8 cellular contexts compared by ENCODE assay signal in genomic region chr2:187547353-187547979, GRCh38. TPM values are rescaled to one million over a fixed set of nuclear protein-coding genes. Genes with fewer than 3 reads are reported as not detected.
DNase-seq lines count a peak whose midpoint lies in the region; ATAC-seq and TF ChIP-seq lines count a peak whose summit lies in the region.

No MANE protein-coding gene starts in this region.

- TF ChIP-seq CTCF in choroid plexus epithelial cell (conservative IDR thresholded peaks at IDR 0.05; ENCODE audit: low read depth, low read length), result no peak

- ATAC-seq in GM18861 (IDR thresholded peaks at IDR 0.05; ENCODE audit: unreplicated experiment) (no peak), HG02763 (IDR thresholded peaks at IDR 0.05; ENCODE audit: unreplicated experiment) (no peak)

- H3K4me1 ChIP-seq in mesodermal cell (ENCODE audit: control insufficient read depth, insufficient read depth, low read length, poor library complexity, severe bottlenecking), result peaks cover 25% of the 10 kb centered on the region

- WGBS in mesodermal cell (ENCODE audit: insufficient coverage in 2 of 2), 2 experiments, result 0 to 20% methylated on average over 1 of the region's 2 CpGs

- peaks cover 41% of the 10 kb centered on the region for H3K36me3 ChIP-seq in mesodermal cell (ENCODE audit: control insufficient read depth, insufficient read depth, low read length)

- H3K4me3 ChIP-seq in choroid plexus epithelial cell (ENCODE audit: low read depth, low read length), result no peak overlapping the region
- no peak overlapping the region for H3K4me3 ChIP-seq in mesodermal cell (ENCODE audit: extremely low read depth, insufficient read depth, low read length, poor library complexity, severe bottlenecking)

- DNase-seq in AG20443 (ENCODE audit: low spot score), result peak; percentile 80
- DNase-seq in MV-4-11 (lab: John Stamatoyannopoulos, UW), result peak; percentile 55
- peak; percentile 95 for DNase-seq in choroid plexus epithelial cell (ENCODE audit: low read depth)
- no peak for DNase-seq in NCI-H2227 (lab: John Stamatoyannopoulos, UW; ENCODE audit: unreplicated experiment)
- DNase-seq in NCI-H2107 treated with DMSO at 0.1 percent for 48 hours (lab: John Stamatoyannopoulos, UW; ENCODE audit: unreplicated experiment), result no peak

- H3K9me3 ChIP-seq in mesodermal cell (ENCODE audit: control insufficient read depth, low read length), result no peaks in the 10 kb centered on the region

- peak overlapping the region; percentile 82 for H3K27ac ChIP-seq in mesodermal cell (ENCODE audit: low read depth, low read length, severe bottlenecking)

RNA-seq across cellular contexts. Expression of gene TFPI, which starts 6.8 kb away (rescaled TPM):
- polyA plus RNA-seq in mesodermal cell (2013, experiment 1 of 2), result 457 TPM
- polyA plus RNA-seq in mesodermal cell (2013, experiment 2 of 2), result 455 TPM

Comparison
In these comparisons a context has a peak if more than half of its experiments do, and no peak if none do; other contexts are left out.
1. DNase-seq: peak in AG20443 (single experiment), MV-4-11 (single experiment) and choroid plexus epithelial cell (single experiment); none in NCI-H2227 (single experiment) and NCI-H2107 treated with DMSO at 0.1 percent for 48 hours (single experiment).